Comparison of ENCODE assay signal across 1 cellular context in the genomic region with DNA sequence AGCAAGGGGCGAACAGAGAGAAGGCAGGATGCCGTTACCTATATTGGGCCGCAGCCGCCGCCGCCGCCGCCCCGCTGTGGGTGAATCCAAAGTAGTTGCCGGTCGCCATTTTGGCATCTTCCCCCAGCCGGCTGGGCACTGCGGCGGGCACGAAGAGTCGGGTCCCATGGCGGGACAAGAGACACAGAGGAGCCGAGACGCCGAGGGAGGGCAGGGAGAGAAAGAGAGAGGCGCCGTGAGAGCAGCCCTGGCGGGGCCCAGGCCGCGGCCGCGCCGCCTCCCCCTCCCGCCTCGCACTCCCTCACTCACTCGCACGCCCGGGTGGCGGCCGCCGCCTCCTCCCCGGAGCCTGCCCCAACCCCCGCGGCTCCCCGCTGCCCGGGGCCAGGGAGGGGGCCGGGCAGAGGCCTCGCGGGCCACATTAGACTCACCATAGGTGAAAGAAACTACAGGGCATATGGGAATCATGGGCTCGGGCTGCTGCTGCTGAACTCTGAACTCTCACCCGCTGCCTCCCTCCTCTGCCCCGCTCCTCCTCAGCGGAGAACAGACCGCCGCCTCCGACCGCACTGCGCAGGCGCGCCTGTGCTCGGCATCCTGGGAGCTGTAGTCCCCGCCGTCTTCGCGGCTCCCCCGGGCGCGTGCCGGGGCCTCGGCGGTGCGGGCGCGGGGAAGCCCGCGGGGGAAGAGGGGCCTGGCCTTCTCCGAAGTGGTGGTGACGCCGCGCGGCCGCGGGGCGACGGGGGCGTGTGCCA.
TF ChIP-seq lines count a peak whose summit lies in the region.

Gene ZFR, minus strand, starts transcription at position 550 of the 755 bp plus-strand sequence. Its CDS starts 82 bp downstream, at position 468.

TF ChIP-seq in K562, 482 proteins besides CTCF, POLR2A, EP300 and RAD21 (continued from another document and continues in another):
- TF ChIP-seq, protein P1, sequence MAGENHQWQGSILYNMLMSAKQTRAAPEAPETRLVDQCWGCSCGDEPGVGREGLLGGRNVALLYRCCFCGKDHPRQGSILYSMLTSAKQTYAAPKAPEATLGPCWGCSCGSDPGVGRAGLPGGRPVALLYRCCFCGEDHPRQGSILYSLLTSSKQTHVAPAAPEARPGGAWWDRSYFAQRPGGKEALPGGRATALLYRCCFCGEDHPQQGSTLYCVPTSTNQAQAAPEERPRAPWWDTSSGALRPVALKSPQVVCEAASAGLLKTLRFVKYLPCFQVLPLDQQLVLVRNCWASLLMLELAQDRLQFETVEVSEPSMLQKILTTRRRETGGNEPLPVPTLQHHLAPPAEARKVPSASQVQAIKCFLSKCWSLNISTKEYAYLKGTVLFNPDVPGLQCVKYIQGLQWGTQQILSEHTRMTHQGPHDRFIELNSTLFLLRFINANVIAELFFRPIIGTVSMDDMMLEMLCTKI (IDR thresholded peaks at IDR 0.05; ENCODE audit: partially characterized antibody) = no peak
- TF ChIP-seq ZBTB12 (CRISPR knock-in tag; IDR thresholded peaks at IDR 0.05) = 0 out of 2 replicates have a peak, but pooled peaks have one; percentile 35
- TF ChIP-seq TCF7L2 (IDR thresholded peaks at IDR 0.05; ENCODE audit: low read depth, low read length) = no peak
- TF ChIP-seq ZKSCAN1 (IDR thresholded peaks at IDR 0.05; ENCODE audit: low read depth, low read length) = no peak
- peak; percentile 98 for TF ChIP-seq MAX (CRISPR knock-in tag; IDR thresholded peaks at IDR 0.05)
- peak; percentile 63 for TF ChIP-seq POLR2B (IDR thresholded peaks at IDR 0.05; ENCODE audit: low read depth, partially characterized antibody)
- TF ChIP-seq HDGF (IDR thresholded peaks at IDR 0.05) = no peak
- no peak for TF ChIP-seq PATZ1 (CRISPR knock-in tag; IDR thresholded peaks at IDR 0.05; ENCODE audit: borderline replicate concordance)
- no peak for TF ChIP-seq ZSCAN32 (CRISPR knock-in tag; IDR thresholded peaks at IDR 0.05)
- TF ChIP-seq, protein P2, sequence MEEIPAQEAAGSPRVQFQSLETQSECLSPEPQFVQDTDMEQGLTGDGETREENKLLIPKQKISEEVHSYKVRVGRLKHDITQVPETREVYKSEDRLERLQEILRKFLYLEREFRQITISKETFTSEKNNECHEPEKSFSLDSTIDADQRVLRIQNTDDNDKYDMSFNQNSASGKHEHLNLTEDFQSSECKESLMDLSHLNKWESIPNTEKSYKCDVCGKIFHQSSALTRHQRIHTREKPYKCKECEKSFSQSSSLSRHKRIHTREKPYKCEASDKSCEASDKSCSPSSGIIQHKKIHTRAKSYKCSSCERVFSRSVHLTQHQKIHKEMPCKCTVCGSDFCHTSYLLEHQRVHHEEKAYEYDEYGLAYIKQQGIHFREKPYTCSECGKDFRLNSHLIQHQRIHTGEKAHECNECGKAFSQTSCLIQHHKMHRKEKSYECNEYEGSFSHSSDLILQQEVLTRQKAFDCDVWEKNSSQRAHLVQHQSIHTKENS (CRISPR knock-in tag; IDR thresholded peaks at IDR 0.05) = no peak
- TF ChIP-seq ZC3H11A (IDR thresholded peaks at IDR 0.05; ENCODE audit: low read depth, low read length) = no peak
- no peak for TF ChIP-seq SMARCA4 (IDR thresholded peaks at IDR 0.05)
- TF ChIP-seq HDAC3 (IDR thresholded peaks at IDR 0.05; ENCODE audit: borderline replicate concordance, partially characterized antibody) = no peak
- TF ChIP-seq FOXA1 (IDR thresholded peaks at IDR 0.05; ENCODE audit: borderline replicate concordance) = no peak
- no peak for TF ChIP-seq FOXA3 (CRISPR knock-in tag; conservative IDR thresholded peaks at IDR 0.05 in 1 of 2, IDR thresholded peaks at IDR 0.05 in 1 of 2)
- TF ChIP-seq RBM22 (IDR thresholded peaks at IDR 0.05; ENCODE audit: low read depth, low read length, poor library complexity, severe bottlenecking) = no peak
- peak; percentile 96 for TF ChIP-seq ZFX (CRISPR knock-in tag; IDR thresholded peaks at IDR 0.05)
- TF ChIP-seq CREB3L1 (IDR thresholded peaks at IDR 0.05; ENCODE audit: borderline replicate concordance, low read depth) = peak; percentile 96
- no peak for TF ChIP-seq SETDB1 (IDR thresholded peaks at IDR 0.05; ENCODE audit: low read length)
- TF ChIP-seq ZNF253 (CRISPR knock-in tag; conservative IDR thresholded peaks at IDR 0.05) = no peak
- TF ChIP-seq, protein P3, sequence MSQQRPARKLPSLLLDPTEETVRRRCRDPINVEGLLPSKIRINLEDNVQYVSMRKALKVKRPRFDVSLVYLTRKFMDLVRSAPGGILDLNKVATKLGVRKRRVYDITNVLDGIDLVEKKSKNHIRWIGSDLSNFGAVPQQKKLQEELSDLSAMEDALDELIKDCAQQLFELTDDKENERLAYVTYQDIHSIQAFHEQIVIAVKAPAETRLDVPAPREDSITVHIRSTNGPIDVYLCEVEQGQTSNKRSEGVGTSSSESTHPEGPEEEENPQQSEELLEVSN (IDR thresholded peaks at IDR 0.05; ENCODE audit: borderline replicate concordance in 1 of 2, extremely low read depth in 1 of 2, insufficient read depth in 1 of 2, insufficient read length in 1 of 2, low read depth in 1 of 2, low read length in 1 of 2, poor library complexity in 1 of 2, severe bottlenecking in 1 of 2) = peak; percentile 99 to 100
- no peak for TF ChIP-seq CHD4 (IDR thresholded peaks at IDR 0.05; ENCODE audit: insufficient read depth, insufficient replicate concordance, low read depth, low read length, poor library complexity, severe bottlenecking)
- TF ChIP-seq NR3C1 (CRISPR knock-in tag; IDR thresholded peaks at IDR 0.05) = 0 out of 2 replicates have a peak, but pooled peaks have one; percentile 71
- no peak for TF ChIP-seq LEF1 (IDR thresholded peaks at IDR 0.05)
- no peak for TF ChIP-seq ZNF280B (CRISPR knock-in tag; IDR thresholded peaks at IDR 0.05)
- TF ChIP-seq L3MBTL2 (IDR thresholded peaks at IDR 0.05) = peak; percentile 100
- TF ChIP-seq, protein P4, sequence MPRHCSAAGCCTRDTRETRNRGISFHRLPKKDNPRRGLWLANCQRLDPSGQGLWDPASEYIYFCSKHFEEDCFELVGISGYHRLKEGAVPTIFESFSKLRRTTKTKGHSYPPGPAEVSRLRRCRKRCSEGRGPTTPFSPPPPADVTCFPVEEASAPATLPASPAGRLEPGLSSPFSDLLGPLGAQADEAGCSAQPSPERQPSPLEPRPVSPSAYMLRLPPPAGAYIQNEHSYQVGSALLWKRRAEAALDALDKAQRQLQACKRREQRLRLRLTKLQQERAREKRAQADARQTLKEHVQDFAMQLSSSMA (CRISPR knock-in tag; IDR thresholded peaks at IDR 0.05) = peak; percentile 69; the same call in 1 of the 2 replicates
- no peak for TF ChIP-seq SLC30A9 (CRISPR knock-in tag; IDR thresholded peaks at IDR 0.05)
- TF ChIP-seq PRPF4 (IDR thresholded peaks at IDR 0.05; ENCODE audit: insufficient read depth, low read depth, low read length, poor library complexity, severe bottlenecking) = no peak
- no peak for TF ChIP-seq ZNF445 (CRISPR knock-in tag; IDR thresholded peaks at IDR 0.05; ENCODE audit: low read depth)
- no peak for TF ChIP-seq SMC3 (conservative IDR thresholded peaks at IDR 0.05; ENCODE audit: insufficient read depth, low read depth, low read length)
- no peak for TF ChIP-seq PHTF2 (CRISPR knock-in tag; IDR thresholded peaks at IDR 0.05)
- TF ChIP-seq ZNF707 (CRISPR knock-in tag; conservative IDR thresholded peaks at IDR 0.05) = no peak
- TF ChIP-seq CBX5 (IDR thresholded peaks at IDR 0.05; ENCODE audit: borderline replicate concordance, low read depth) = no peak; the same call in 1 of the 2 replicates
- peak; percentile 96 for TF ChIP-seq NR2C2 (CRISPR knock-in tag; IDR thresholded peaks at IDR 0.05)
- TF ChIP-seq NR2C2 (tag; IDR thresholded peaks at IDR 0.05) = peak; percentile 99
- TF ChIP-seq GTF2B (IDR thresholded peaks at IDR 0.05; ENCODE audit: extremely low read depth, insufficient read length) = no peak
- TF ChIP-seq USF2 (CRISPR knock-in tag; IDR thresholded peaks at IDR 0.05) = no peak
- TF ChIP-seq MECOM (CRISPR knock-in tag; IDR thresholded peaks at IDR 0.05) = no peak
- TF ChIP-seq, protein P5, sequence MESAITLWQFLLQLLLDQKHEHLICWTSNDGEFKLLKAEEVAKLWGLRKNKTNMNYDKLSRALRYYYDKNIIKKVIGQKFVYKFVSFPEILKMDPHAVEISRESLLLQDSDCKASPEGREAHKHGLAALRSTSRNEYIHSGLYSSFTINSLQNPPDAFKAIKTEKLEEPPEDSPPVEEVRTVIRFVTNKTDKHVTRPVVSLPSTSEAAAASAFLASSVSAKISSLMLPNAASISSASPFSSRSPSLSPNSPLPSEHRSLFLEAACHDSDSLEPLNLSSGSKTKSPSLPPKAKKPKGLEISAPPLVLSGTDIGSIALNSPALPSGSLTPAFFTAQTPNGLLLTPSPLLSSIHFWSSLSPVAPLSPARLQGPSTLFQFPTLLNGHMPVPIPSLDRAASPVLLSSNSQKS (CRISPR knock-in tag; IDR thresholded peaks at IDR 0.05) = no peak
- TF ChIP-seq, protein P6, sequence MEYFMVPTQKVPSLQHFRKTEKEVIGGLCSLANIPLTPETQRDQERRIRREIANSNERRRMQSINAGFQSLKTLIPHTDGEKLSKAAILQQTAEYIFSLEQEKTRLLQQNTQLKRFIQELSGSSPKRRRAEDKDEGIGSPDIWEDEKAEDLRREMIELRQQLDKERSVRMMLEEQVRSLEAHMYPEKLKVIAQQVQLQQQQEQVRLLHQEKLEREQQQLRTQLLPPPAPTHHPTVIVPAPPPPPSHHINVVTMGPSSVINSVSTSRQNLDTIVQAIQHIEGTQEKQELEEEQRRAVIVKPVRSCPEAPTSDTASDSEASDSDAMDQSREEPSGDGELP (CRISPR knock-in tag; IDR thresholded peaks at IDR 0.05; ENCODE audit: borderline replicate concordance) = peak; percentile 75
- TF ChIP-seq MTA2 (IDR thresholded peaks at IDR 0.05; ENCODE audit: low read depth) = 0 out of 2 replicates have a peak, but pooled peaks have one; percentile 13
- no peak for TF ChIP-seq ETV1 (tag; conservative IDR thresholded peaks at IDR 0.05; ENCODE audit: low read depth)
- no peak for TF ChIP-seq CHCHD3 (CRISPR knock-in tag; IDR thresholded peaks at IDR 0.05)
- TF ChIP-seq ZNF354B (CRISPR knock-in tag; IDR thresholded peaks at IDR 0.05) = no peak
